1 cellular context compared by ENCODE assay signal in the genomic region with DNA sequence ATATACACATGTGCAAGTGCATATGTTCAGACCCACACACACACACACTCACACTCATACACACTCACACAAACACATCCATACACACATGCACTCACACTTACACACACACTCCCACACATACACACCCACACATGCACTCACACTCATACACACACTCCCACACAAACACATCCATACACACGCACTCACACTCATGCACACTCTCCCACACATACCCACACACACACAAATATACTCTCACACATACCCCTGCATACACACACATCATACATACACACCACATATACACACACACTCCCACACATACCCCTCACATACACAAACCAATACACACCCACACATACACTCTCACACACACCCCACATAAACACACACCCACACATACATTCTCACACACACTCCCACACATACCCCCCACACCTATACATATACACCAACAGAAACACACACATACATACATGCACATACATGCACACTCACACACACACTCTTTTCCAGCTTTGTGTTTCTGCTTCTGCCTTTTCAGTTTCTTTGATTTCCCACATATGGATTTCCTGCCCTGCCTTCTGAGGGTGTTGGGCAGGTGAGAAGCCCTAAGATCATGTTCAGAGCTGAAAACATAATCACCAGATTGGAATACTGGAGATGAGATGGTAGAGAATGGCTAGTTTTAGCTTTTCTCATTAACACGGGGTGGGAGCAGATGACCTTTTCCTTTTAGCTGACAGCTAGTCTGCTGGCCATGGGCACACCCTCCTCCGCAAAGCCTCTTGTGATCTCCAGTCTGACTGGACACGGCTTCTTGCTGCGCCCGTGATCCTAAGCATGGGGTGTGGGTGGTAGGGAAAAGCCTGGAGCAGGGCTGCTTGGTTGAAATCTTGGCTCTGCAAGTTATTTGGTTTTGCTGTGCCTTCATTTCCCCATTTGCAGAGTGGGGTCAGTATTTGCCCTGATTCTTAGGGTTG.
TF ChIP-seq lines count a peak whose summit lies in the region.

No MANE protein-coding gene starts in this region.

TF ChIP-seq in GM23338, 12 proteins besides CTCF, POLR2A, EP300 and RAD21 (continued from another document):
- TF ChIP-seq, protein P1, sequence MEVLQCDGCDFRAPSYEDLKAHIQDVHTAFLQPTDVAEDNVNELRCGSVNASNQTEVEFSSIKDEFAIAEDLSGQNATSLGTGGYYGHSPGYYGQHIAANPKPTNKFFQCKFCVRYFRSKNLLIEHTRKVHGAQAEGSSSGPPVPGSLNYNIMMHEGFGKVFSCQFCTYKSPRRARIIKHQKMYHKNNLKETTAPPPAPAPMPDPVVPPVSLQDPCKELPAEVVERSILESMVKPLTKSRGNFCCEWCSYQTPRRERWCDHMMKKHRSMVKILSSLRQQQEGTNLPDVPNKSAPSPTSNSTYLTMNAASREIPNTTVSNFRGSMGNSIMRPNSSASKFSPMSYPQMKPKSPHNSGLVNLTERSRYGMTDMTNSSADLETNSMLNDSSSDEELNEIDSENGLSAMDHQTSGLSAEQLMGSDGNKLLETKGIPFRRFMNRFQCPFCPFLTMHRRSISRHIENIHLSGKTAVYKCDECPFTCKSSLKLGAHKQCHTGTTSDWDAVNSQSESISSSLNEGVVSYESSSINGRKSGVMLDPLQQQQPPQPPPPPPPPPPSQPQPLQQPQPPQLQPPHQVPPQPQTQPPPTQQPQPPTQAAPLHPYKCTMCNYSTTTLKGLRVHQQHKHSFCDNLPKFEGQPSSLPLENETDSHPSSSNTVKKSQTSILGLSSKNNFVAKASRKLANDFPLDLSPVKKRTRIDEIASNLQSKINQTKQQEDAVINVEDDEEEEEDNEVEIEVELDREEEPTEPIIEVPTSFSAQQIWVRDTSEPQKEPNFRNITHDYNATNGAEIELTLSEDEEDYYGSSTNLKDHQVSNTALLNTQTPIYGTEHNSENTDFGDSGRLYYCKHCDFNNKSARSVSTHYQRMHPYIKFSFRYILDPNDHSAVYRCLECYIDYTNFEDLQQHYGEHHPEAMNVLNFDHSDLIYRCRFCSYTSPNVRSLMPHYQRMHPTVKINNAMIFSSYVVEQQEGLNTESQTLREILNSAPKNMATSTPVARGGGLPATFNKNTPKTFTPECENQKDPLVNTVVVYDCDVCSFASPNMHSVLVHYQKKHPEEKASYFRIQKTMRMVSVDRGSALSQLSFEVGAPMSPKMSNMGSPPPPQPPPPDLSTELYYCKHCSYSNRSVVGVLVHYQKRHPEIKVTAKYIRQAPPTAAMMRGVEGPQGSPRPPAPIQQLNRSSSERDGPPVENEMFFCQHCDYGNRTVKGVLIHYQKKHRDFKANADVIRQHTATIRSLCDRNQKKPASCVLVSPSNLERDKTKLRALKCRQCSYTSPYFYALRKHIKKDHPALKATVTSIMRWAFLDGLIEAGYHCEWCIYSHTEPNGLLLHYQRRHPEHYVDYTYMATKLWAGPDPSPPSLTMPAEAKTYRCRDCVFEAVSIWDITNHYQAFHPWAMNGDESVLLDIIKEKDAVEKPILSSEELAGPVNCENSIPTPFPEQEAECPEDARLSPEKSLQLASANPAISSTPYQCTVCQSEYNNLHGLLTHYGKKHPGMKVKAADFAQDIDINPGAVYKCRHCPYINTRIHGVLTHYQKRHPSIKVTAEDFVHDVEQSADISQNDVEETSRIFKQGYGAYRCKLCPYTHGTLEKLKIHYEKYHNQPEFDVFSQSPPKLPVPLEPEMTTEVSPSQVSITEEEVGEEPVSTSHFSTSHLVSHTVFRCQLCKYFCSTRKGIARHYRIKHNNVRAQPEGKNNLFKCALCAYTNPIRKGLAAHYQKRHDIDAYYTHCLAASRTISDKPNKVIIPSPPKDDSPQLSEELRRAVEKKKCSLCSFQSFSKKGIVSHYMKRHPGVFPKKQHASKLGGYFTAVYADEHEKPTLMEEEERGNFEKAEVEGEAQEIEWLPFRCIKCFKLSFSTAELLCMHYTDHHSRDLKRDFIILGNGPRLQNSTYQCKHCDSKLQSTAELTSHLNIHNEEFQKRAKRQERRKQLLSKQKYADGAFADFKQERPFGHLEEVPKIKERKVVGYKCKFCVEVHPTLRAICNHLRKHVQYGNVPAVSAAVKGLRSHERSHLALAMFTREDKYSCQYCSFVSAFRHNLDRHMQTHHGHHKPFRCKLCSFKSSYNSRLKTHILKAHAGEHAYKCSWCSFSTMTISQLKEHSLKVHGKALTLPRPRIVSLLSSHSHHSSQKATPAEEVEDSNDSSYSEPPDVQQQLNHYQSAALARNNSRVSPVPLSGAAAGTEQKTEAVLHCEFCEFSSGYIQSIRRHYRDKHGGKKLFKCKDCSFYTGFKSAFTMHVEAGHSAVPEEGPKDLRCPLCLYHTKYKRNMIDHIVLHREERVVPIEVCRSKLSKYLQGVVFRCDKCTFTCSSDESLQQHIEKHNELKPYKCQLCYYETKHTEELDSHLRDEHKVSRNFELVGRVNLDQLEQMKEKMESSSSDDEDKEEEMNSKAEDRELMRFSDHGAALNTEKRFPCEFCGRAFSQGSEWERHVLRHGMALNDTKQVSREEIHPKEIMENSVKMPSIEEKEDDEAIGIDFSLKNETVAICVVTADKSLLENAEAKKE (CRISPR knock-in tag; IDR thresholded peaks at IDR 0.05): no peak
- TF ChIP-seq EZH2 (IDR thresholded peaks at IDR 0.05; ENCODE audit: low read depth, unreplicated experiment) (no peak), POLR2AphosphoS5 (IDR thresholded peaks at IDR 0.05; ENCODE audit: low read depth) (no peak), ZNF331 (CRISPR knock-in tag; IDR thresholded peaks at IDR 0.05; ENCODE audit: low read depth) (no peak)
TF ChIP-seq in GM23338: peak in this region for 0.
